ENCODE assay signal across 19 cellular contexts in the genomic region with DNA sequence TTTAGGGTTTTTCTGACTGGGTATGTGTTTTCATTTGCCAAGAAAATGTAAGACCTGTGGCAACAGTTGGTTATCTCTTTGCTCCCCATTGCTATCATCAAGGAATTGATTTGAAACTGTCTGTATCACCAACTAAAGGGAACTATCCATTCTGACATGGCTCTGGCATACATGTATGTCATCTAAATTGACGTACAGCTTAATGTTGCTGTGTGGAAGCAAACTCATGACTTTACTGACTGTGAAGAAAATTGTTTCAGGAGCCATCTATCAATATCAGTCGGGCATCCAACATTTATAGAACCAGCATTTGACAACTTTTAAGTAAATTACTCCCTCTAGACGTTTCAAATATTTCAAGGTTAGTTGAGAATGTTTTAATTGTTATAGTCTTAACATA.
"Had no signal": no experiment of that assay in that cellular context is flagged by ENCODE, and none has a peak within 500 bp of the region (broad histone marks: within the 10 kb centered on the region; RNA-seq: fewer than 3 reads in every experiment).

No MANE protein-coding gene starts in this region.

- ATAC-seq: naive thymus-derived CD4-positive, alpha-beta T cell; naive thymus-derived CD8-positive, alpha-beta T cell; natural killer cell; natural killer cell treated with Interleukin-12 subunit alpha and Interleukin-12 subunit beta and Interleukin-15 and Interleukin-18, amount 100 ng/mL, for 72 hours; pancreas; psoas muscle; right cardiac atrium; right lobe of liver; sciatic nerve had no signal

- H2AFZ ChIP-seq: neural progenitor cell, parathyroid adenoma had no signal

- H3K27ac ChIP-seq: neural progenitor cell, neutrophil, ovary, pancreas, parathyroid adenoma, prostate gland, psoas muscle, right atrium auricular region, right lobe of liver, sigmoid colon, skin epidermis, spleen had no signal

- H3K4me2 ChIP-seq: neural progenitor cell, smooth muscle cell had no signal

- H3K9me3 ChIP-seq: neutrophil, ovary, pancreas, prostate gland, right atrium auricular region, right lobe of liver, spleen had no signal

- H3K9ac ChIP-seq: neural progenitor cell, parathyroid adenoma had no signal

- H3K36me3 ChIP-seq: neural progenitor cell, neutrophil, ovary, pancreas, prostate gland, right atrium auricular region, right lobe of liver, sigmoid colon, spleen had no signal

- H3K4me3 ChIP-seq: neural progenitor cell, ovary, pancreas, prostate gland, psoas muscle, right atrium auricular region, right lobe of liver, sigmoid colon, skin epidermis, smooth muscle cell, spleen had no signal

- H3K79me2 ChIP-seq: parathyroid adenoma had no signal

- H3K27me3 ChIP-seq: neural progenitor cell, neutrophil, ovary, pancreas, right atrium auricular region, right lobe of liver, sigmoid colon, spleen had no signal
